Comparison of ENCODE assay signal across 1 cellular context in genomic region chr9:116116411-116116810, GRCh38.
TF ChIP-seq lines count a peak whose summit lies in the region.

No MANE protein-coding gene starts in this region.

TF ChIP-seq in HepG2, 621 proteins besides CTCF, POLR2A, EP300 and RAD21:
- no peak for TF ChIP-seq E2F5 (CRISPR knock-in tag; conservative IDR thresholded peaks at IDR 0.05)
- no peak for TF ChIP-seq ZNF121 (CRISPR knock-in tag; IDR thresholded peaks at IDR 0.05)
- TF ChIP-seq PHF21A (CRISPR knock-in tag; IDR thresholded peaks at IDR 0.05), result no peak
- TF ChIP-seq ZNF546 (CRISPR knock-in tag; conservative IDR thresholded peaks at IDR 0.05), result no peak
- no peak for TF ChIP-seq KLF6 (CRISPR knock-in tag; IDR thresholded peaks at IDR 0.05)
- no peak for TF ChIP-seq ZBTB42 (CRISPR knock-in tag; IDR thresholded peaks at IDR 0.05)
- TF ChIP-seq CHD2 (IDR thresholded peaks at IDR 0.05; ENCODE audit: low read depth, low read length), result no peak
- TF ChIP-seq E2F1 (CRISPR knock-in tag; IDR thresholded peaks at IDR 0.05), result no peak
- TF ChIP-seq ZNF260 (CRISPR knock-in tag; IDR thresholded peaks at IDR 0.05; ENCODE audit: borderline replicate concordance, low read depth), result no peak
- no peak for TF ChIP-seq ZBTB38 (CRISPR knock-in tag; IDR thresholded peaks at IDR 0.05)
- TF ChIP-seq STAT5B (CRISPR knock-in tag; IDR thresholded peaks at IDR 0.05), result no peak
- TF ChIP-seq ETV6 (CRISPR knock-in tag; conservative IDR thresholded peaks at IDR 0.05), result no peak
- no peak for TF ChIP-seq SP2 (CRISPR knock-in tag; IDR thresholded peaks at IDR 0.05)
- no peak for TF ChIP-seq GATAD1 (CRISPR knock-in tag; IDR thresholded peaks at IDR 0.05)
- no peak for TF ChIP-seq DRAP1 (CRISPR knock-in tag; IDR thresholded peaks at IDR 0.05)
- TF ChIP-seq IRF2 (CRISPR knock-in tag; IDR thresholded peaks at IDR 0.05), result no peak
TF ChIP-seq in HepG2: peak in this region for 0.
